ENCODE assay signal across 37 cellular contexts in the genomic region with DNA sequence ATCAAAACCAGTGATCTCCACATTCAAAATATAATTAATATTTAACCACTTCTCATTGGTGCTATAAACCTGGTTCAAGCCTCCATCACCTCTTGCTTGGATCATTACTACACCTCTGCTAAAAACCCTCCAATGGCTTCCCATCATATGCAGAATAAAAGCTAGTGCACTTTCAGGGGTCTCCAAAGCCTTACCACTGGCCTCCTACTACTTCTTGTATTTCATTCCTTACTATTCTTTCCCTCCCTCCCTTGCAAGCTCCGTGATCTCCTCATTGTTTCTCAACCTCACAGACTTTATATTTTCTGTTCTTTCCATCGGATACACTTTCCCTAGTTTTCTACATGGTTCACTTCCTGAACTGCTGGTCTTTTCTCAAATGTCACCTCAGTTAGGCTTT. TPM values are rescaled to one million over a fixed set of nuclear protein-coding genes. Genes with fewer than 3 reads are reported as not detected.
"Had no signal": no experiment of that assay in that cellular context is flagged by ENCODE, and none has a peak within 500 bp of the region (broad histone marks: within the 10 kb centered on the region; RNA-seq: fewer than 3 reads in every experiment).

No MANE protein-coding gene starts in this region.

- H3K27ac Mint-ChIP-seq: activated CD4-positive, alpha-beta memory T cell treated with anti-CD3 and anti-CD28 coated beads, Interleukin-2, amount 10 ng/mL, durations not matched to agents 7 days and 5 days; activated CD8-positive, alpha-beta memory T cell treated with anti-CD3 and anti-CD28 coated beads, Interleukin-2, amount 10 ng/mL, durations not matched to agents 7 days and 5 days; nephron; stimulated activated memory B cell treated with anti-CD40 and anti-IgM and Interleukin-4, amounts not matched to agents 10 μg/mL and 1 μg/mL and 100 μg/mL, for 72 hours; stimulated activated naive CD8-positive, alpha-beta T cell treated with anti-CD3 and anti-CD28 coated beads, Interleukin-15, amount 100 ng/mL, for 72 hours; T-helper 1 cell treated with Interleukin-12 subunit alpha and Interleukin-12 subunit beta and Interleukin-4 antibody, amounts not matched to agents 30 μg/mL and 1 μg/mL, for 36 hours; type B pancreatic cell had no signal

- H3K27ac ChIP-seq: adrenal gland, body of pancreas, coronary artery, dorsolateral prefrontal cortex, gastrocnemius medialis, neutrophil, sigmoid colon, uterus, WERI-Rb-1 had no signal

- H3K36me3 ChIP-seq: uterus had no signal

- H3K27me3 Mint-ChIP-seq: activated CD4-positive, alpha-beta memory T cell treated with anti-CD3 and anti-CD28 coated beads, Interleukin-2, amount 10 ng/mL, durations not matched to agents 7 days and 5 days; activated CD8-positive, alpha-beta memory T cell treated with anti-CD3 and anti-CD28 coated beads, Interleukin-2, amount 10 ng/mL, durations not matched to agents 7 days and 5 days; activated naive CD4-positive, alpha-beta T cell treated with anti-CD3 and anti-CD28 coated beads, Interleukin-2, amount 50 U/mL, for 24 hours; stimulated activated memory B cell treated with anti-CD40 and anti-IgM and Interleukin-4, amounts not matched to agents 10 μg/mL and 1 μg/mL and 100 μg/mL, for 72 hours; stimulated activated naive CD8-positive, alpha-beta T cell treated with anti-CD3 and anti-CD28 coated beads, Interleukin-15, amount 100 ng/mL, for 72 hours; type B pancreatic cell had no signal

- H3K9me3 Mint-ChIP-seq: activated CD4-positive, alpha-beta memory T cell treated with anti-CD3 and anti-CD28 coated beads, Interleukin-2, amount 10 ng/mL, durations not matched to agents 7 days and 5 days; activated naive CD4-positive, alpha-beta T cell treated with anti-CD3 and anti-CD28 coated beads, Interleukin-2, amount 50 U/mL, for 24 hours; nephron; stimulated activated memory B cell treated with anti-CD40 and anti-IgM and Interleukin-4, amounts not matched to agents 10 μg/mL and 1 μg/mL and 100 μg/mL, for 72 hours; stimulated activated naive CD8-positive, alpha-beta T cell treated with anti-CD3 and anti-CD28 coated beads, Interleukin-15, amount 100 ng/mL, for 72 hours; T-helper 1 cell treated with Interleukin-12 subunit alpha and Interleukin-12 subunit beta and Interleukin-4 antibody, amounts not matched to agents 30 μg/mL and 1 μg/mL, for 36 hours; type B pancreatic cell had no signal

- H3K4me1 Mint-ChIP-seq: activated CD4-positive, alpha-beta memory T cell treated with anti-CD3 and anti-CD28 coated beads, Interleukin-2, amount 10 ng/mL, durations not matched to agents 7 days and 5 days; activated CD8-positive, alpha-beta memory T cell treated with anti-CD3 and anti-CD28 coated beads, Interleukin-2, amount 10 ng/mL, durations not matched to agents 7 days and 5 days; activated naive CD4-positive, alpha-beta T cell treated with anti-CD3 and anti-CD28 coated beads, Interleukin-2, amount 50 U/mL, for 24 hours; stimulated activated memory B cell treated with anti-CD40 and anti-IgM and Interleukin-4, amounts not matched to agents 10 μg/mL and 1 μg/mL and 100 μg/mL, for 72 hours; stimulated activated naive CD8-positive, alpha-beta T cell treated with anti-CD3 and anti-CD28 coated beads, Interleukin-15, amount 100 ng/mL, for 72 hours had no signal

- ATAC-seq: activated CD4-positive, CD25-positive, alpha-beta regulatory T cell treated with anti-CD3 and anti-CD28 coated beads, Interleukin-2, amount 50 U/mL, for 24 hours; activated CD8-positive, alpha-beta memory T cell treated with anti-CD3 and anti-CD28 coated beads, Interleukin-2, amount 10 ng/mL, durations not matched to agents 7 days and 5 days; body of pancreas; gastrocnemius medialis; left ventricle myocardium superior; mucosa of descending colon; stimulated activated memory B cell treated with anti-CD40 and anti-IgM and Interleukin-4, amounts not matched to agents 10 μg/mL and 1 μg/mL and 100 μg/mL, for 72 hours; stimulated activated naive CD8-positive, alpha-beta T cell treated with anti-CD3 and anti-CD28 coated beads, Interleukin-15, amount 100 ng/mL, for 72 hours had no signal

- H3K4me3 ChIP-seq: adrenal gland, body of pancreas, coronary artery, dorsolateral prefrontal cortex, gastrocnemius medialis, mucosa of descending colon, sigmoid colon, uterus had no signal

- DNase-seq: activated CD4-positive, alpha-beta memory T cell treated with anti-CD3 and anti-CD28 coated beads, Interleukin-2, amount 10 ng/mL, durations not matched to agents 7 days and 5 days; activated CD4-positive, alpha-beta T cell treated with anti-CD3 and anti-CD28 coated beads for 48 hours; activated CD8-positive, alpha-beta memory T cell treated with anti-CD3 and anti-CD28 coated beads, Interleukin-2, amount 10 ng/mL, durations not matched to agents 7 days and 5 days; adrenal gland; aorta; body of pancreas; cerebellar nuclear complex; dorsolateral prefrontal cortex; effector memory CD4-positive, alpha-beta T cell; erythroblast; gastrocnemius medialis; glutamatergic neuron; islet precursor cell; left ventricle myocardium superior; mucosa of descending colon; sigmoid colon; small intestine; stimulated activated CD4-positive, alpha-beta T cell treated with anti-CD3 and anti-CD28 coated beads, Interleukin-4, amount 100 ng/mL, for 24 hours; stimulated activated naive CD8-positive, alpha-beta T cell treated with anti-CD3 and anti-CD28 coated beads, Interleukin-15, amount 100 ng/mL, for 72 hours; substantia nigra; SW 1271; T1000; uterus; WERI-Rb-1 had no signal

- H3K4me3 Mint-ChIP-seq: activated CD4-positive, alpha-beta memory T cell treated with anti-CD3 and anti-CD28 coated beads, Interleukin-2, amount 10 ng/mL, durations not matched to agents 7 days and 5 days; activated CD8-positive, alpha-beta memory T cell treated with anti-CD3 and anti-CD28 coated beads, Interleukin-2, amount 10 ng/mL, durations not matched to agents 7 days and 5 days; activated naive CD4-positive, alpha-beta T cell treated with anti-CD3 and anti-CD28 coated beads, Interleukin-2, amount 50 U/mL, for 24 hours; nephron; stimulated activated memory B cell treated with anti-CD40 and anti-IgM and Interleukin-4, amounts not matched to agents 10 μg/mL and 1 μg/mL and 100 μg/mL, for 72 hours; stimulated activated naive CD8-positive, alpha-beta T cell treated with anti-CD3 and anti-CD28 coated beads, Interleukin-15, amount 100 ng/mL, for 72 hours; T-helper 1 cell treated with Interleukin-12 subunit alpha and Interleukin-12 subunit beta and Interleukin-4 antibody, amounts not matched to agents 30 μg/mL and 1 μg/mL, for 36 hours; type B pancreatic cell had no signal

- H3K27me3 ChIP-seq: adrenal gland, body of pancreas, dorsolateral prefrontal cortex, gastrocnemius medialis, neutrophil, sigmoid colon, uterus had no signal

- H3K4me1 ChIP-seq: adrenal gland, uterus had no signal

- H3K9me3 ChIP-seq: adrenal gland, body of pancreas, gastrocnemius medialis, mucosa of descending colon, neutrophil, sigmoid colon, uterus had no signal

RNA-seq across cellular contexts. Expression of a gene that starts 31.5 kb away (rescaled TPM):
- total RNA-seq: activated CD4-positive, alpha-beta memory T cell treated with anti-CD3 and anti-CD28 coated beads, Interleukin-2, amount 10 ng/mL, durations not matched to agents 7 days and 5 days; activated CD8-positive, alpha-beta memory T cell treated with anti-CD3 and anti-CD28 coated beads, Interleukin-2, amount 10 ng/mL, durations not matched to agents 7 days and 5 days; aorta; body of pancreas; dorsolateral prefrontal cortex; lung microvascular endothelial cell; mesenteric fat pad; osteocyte; posterior vena cava; renal cortical epithelial cell; sigmoid colon had no signal
